1 cellular context compared by ENCODE assay signal in the genomic region with DNA sequence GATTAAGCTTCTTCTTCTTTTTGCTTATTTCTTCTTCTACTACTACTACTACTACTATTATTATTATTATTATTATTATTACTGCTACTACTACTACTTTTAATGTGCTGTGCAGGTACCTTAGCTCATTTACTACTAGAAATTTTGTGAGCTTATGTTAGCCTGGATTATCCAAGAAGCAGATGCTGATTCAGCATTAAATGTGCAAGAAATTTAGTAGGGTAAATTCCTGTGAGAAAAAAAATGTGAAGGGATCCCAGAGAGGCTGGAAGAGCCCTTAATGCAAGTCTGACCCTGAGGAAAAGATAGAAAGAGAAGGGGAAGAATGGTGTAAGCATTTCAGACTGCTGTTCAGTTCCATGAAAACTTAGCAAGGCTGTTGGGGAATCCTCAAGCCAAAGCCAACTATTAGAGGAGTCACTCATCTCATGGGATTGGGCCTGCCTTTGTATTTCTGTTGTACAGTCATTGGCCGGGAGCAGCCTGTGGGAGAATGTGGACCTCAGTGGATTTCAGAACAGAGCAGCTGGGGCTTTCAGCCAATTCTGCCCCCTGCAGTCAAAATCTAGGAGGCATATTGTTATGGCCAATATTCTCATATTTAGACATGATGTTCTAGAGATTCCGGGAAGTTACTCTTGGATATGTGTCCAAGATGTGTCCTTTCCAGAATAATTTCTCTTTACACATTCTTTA.
TF ChIP-seq lines count a peak whose summit lies in the region.

No MANE protein-coding gene starts in this region.

TF ChIP-seq in K562, 482 proteins besides CTCF, POLR2A, EP300 and RAD21:
- TF ChIP-seq PHB2 (IDR thresholded peaks at IDR 0.05; ENCODE audit: low read depth), result no peak
- peak; percentile 81 for TF ChIP-seq MAFG (tag; conservative IDR thresholded peaks at IDR 0.05)
- peak; percentile 92 for TF ChIP-seq MAFK (IDR thresholded peaks at IDR 0.05; ENCODE audit: low read length)
- TF ChIP-seq ZNF316 (IDR thresholded peaks at IDR 0.05), result peak; percentile 88
- peak; percentile 91 for TF ChIP-seq MAFF (IDR thresholded peaks at IDR 0.05; ENCODE audit: low read length)
- TF ChIP-seq C11orf30 (IDR thresholded peaks at IDR 0.05; ENCODE audit: low read depth), result peak; percentile 71
- TF ChIP-seq PHF20 (IDR thresholded peaks at IDR 0.05; ENCODE audit: partially characterized antibody), result no peak
